Comparison of ENCODE assay signal across 1 cellular context in genomic region chr1:2525896-2526823, GRCh38.
TF ChIP-seq lines count a peak whose summit lies in the region.

PANK4 (minus strand) TSS chr1:2526596; CDS start chr1:2526587, 9 bp downstream.

TF ChIP-seq in HepG2, 621 proteins besides CTCF, POLR2A, EP300 and RAD21 (continued from another document and continues in another):
- TF ChIP-seq POGK (CRISPR knock-in tag; conservative IDR thresholded peaks at IDR 0.05) (peak; percentile 70), CREM (IDR thresholded peaks at IDR 0.05) (peak; percentile 88), CREM (CRISPR knock-in tag; IDR thresholded peaks at IDR 0.05) (no peak), ZNF546 (CRISPR knock-in tag; conservative IDR thresholded peaks at IDR 0.05) (0 out of 2 replicates have a peak, but pooled peaks have one; percentile 54), ZFAT (CRISPR knock-in tag; conservative IDR thresholded peaks at IDR 0.05) (no peak), ELF3 (CRISPR knock-in tag; IDR thresholded peaks at IDR 0.05) (peak; percentile 5; the same call in 1 of the 2 replicates), SUZ12 (IDR thresholded peaks at IDR 0.05; ENCODE audit: low read depth, low read length) (peak; percentile 95), MXI1 (IDR thresholded peaks at IDR 0.05; ENCODE audit: borderline replicate concordance, low read depth, low read length) (peak; percentile 73; the same call in 1 of the 3 replicates), SRF (IDR thresholded peaks at IDR 0.05; ENCODE audit: low read depth, low read length) (0 out of 2 replicates have a peak, but pooled peaks have one; percentile 21), HOXA5 (CRISPR knock-in tag; IDR thresholded peaks at IDR 0.05) (no peak), NFYB (CRISPR knock-in tag; IDR thresholded peaks at IDR 0.05) (0 out of 2 replicates have a peak, but pooled peaks have one; percentile 12), ZNF687 (CRISPR knock-in tag; IDR thresholded peaks at IDR 0.05) (peak; percentile 52), ZNF343 (CRISPR knock-in tag; IDR thresholded peaks at IDR 0.05) (no peak), PITX1 (CRISPR knock-in tag; IDR thresholded peaks at IDR 0.05) (0 out of 2 replicates have a peak, but pooled peaks have one; percentile 21), CBFB (CRISPR knock-in tag; IDR thresholded peaks at IDR 0.05) (0 out of 2 replicates have a peak, but pooled peaks have one; percentile 16), TAF1 (CRISPR knock-in tag; IDR thresholded peaks at IDR 0.05) (peak; percentile 63), ZNF574 (CRISPR knock-in tag; IDR thresholded peaks at IDR 0.05) (peak; percentile 78), ZNF121 (CRISPR knock-in tag; IDR thresholded peaks at IDR 0.05) (no peak), AKAP8 (CRISPR knock-in tag; IDR thresholded peaks at IDR 0.05) (no peak), AKNA (CRISPR knock-in tag; IDR thresholded peaks at IDR 0.05; ENCODE audit: borderline replicate concordance) (no peak), ZHX1 (CRISPR knock-in tag; IDR thresholded peaks at IDR 0.05; ENCODE audit: low read depth) (0 out of 2 replicates have a peak, but pooled peaks have one; percentile 49), FOXC1 (CRISPR knock-in tag; IDR thresholded peaks at IDR 0.05; ENCODE audit: borderline replicate concordance) (peak; percentile 55; the same call in 1 of the 2 replicates), BORCS8-MEF2B (CRISPR knock-in tag; IDR thresholded peaks at IDR 0.05) (no peak), GATAD1 (CRISPR knock-in tag; IDR thresholded peaks at IDR 0.05) (peak; percentile 75), SMAD3 (CRISPR knock-in tag; IDR thresholded peaks at IDR 0.05) (no peak), ZNF607 (CRISPR knock-in tag; IDR thresholded peaks at IDR 0.05; ENCODE audit: borderline replicate concordance) (0 out of 2 replicates have a peak, but pooled peaks have one; percentile 35), HNRNPK (IDR thresholded peaks at IDR 0.05; ENCODE audit: low read depth, low read length, poor library complexity, severe bottlenecking) (peak; percentile 46), ZNF558 (CRISPR knock-in tag; IDR thresholded peaks at IDR 0.05; ENCODE audit: borderline replicate concordance) (peak; percentile 44; the same call in 1 of the 2 replicates), HDAC1 (CRISPR knock-in tag; IDR thresholded peaks at IDR 0.05) (no peak; the same call in 1 of the 2 replicates), MXD1 (CRISPR knock-in tag; IDR thresholded peaks at IDR 0.05) (peak; percentile 74; the same call in 1 of the 2 replicates)
- TF ChIP-seq, protein P1, sequence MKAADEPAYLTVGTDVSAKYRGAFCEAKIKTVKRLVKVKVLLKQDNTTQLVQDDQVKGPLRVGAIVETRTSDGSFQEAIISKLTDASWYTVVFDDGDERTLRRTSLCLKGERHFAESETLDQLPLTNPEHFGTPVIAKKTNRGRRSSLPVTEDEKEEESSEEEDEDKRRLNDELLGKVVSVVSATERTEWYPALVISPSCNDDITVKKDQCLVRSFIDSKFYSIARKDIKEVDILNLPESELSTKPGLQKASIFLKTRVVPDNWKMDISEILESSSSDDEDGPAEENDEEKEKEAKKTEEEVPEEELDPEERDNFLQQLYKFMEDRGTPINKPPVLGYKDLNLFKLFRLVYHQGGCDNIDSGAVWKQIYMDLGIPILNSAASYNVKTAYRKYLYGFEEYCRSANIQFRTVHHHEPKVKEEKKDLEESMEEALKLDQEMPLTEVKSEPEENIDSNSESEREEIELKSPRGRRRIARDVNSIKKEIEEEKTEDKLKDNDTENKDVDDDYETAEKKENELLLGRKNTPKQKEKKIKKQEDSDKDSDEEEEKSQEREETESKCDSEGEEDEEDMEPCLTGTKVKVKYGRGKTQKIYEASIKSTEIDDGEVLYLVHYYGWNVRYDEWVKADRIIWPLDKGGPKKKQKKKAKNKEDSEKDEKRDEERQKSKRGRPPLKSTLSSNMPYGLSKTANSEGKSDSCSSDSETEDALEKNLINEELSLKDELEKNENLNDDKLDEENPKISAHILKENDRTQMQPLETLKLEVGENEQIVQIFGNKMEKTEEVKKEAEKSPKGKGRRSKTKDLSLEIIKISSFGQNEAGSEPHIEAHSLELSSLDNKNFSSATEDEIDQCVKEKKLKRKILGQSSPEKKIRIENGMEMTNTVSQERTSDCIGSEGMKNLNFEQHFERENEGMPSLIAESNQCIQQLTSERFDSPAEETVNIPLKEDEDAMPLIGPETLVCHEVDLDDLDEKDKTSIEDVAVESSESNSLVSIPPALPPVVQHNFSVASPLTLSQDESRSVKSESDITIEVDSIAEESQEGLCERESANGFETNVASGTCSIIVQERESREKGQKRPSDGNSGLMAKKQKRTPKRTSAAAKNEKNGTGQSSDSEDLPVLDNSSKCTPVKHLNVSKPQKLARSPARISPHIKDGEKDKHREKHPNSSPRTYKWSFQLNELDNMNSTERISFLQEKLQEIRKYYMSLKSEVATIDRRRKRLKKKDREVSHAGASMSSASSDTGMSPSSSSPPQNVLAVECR (CRISPR knock-in tag; IDR thresholded peaks at IDR 0.05; ENCODE audit: borderline replicate concordance): peak; percentile 80
